29 cellular contexts compared by ENCODE assay signal in the genomic region with DNA sequence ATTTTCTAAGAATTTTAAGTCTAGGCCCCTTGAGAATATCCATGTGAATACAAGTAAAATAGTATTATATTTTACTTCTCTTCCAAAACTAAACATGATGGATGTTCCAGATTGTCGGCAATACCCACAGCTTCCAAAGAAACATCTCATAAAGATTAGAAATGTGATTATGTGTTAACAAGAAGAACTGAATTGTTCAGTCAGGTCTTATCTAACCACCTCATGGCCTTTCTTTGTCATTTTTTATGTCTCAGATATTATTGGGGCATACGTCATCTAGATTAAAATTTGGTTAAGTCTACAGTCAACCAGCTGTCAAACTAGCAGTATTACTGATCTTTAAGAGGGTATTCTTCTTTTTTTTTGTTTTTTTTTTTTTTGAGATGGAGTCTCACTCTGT. TPM values are rescaled to one million over a fixed set of nuclear protein-coding genes. Genes with fewer than 3 reads are reported as not detected.
DNase-seq lines count a peak whose midpoint lies in the region; ATAC-seq and TF ChIP-seq lines count a peak whose summit lies in the region.
"Had no signal": no experiment of that assay in that cellular context is flagged by ENCODE, and none has a peak within 500 bp of the region (broad histone marks: within the 10 kb centered on the region; RNA-seq: fewer than 3 reads in every experiment).

No MANE protein-coding gene starts in this region.

- CTCF ChIA-PET in HEK293 (lab: Yijun Ruan, JAX) (interaction anchor here (0.7 to 4.8 kb wide), 6 partner anchors 52 to 741 kb away, joined by 3 to 32 read pairs (median 4); no protein-coding TSS in a partner anchor), PC-3 (lab: Charles Lee) (no interaction called here)
- CTCF ChIA-PET in activated CD4-positive, alpha-beta T cell treated with anti-CD3 and anti-CD28 coated beads, Interleukin-2, amount 10 ng/mL, durations not matched to agents 7 days and 5 days (lab: Charles Lee) = interaction anchor here (0.6 to 1.5 kb wide), 2 partner anchors 20 to 90 kb away, joined by 4 read pairs; no protein-coding TSS in a partner anchor

- no peak overlapping the region for H3K4me2 ChIP-seq in PC-3 (ENCODE audit: low read length)
- H3K4me2 ChIP-seq in mesenchymal stem cell (ENCODE audit: low read length, poor library complexity, severe bottlenecking) = no peak overlapping the region
- H3K4me2 ChIP-seq: BLaER1 had no signal

- H3K4me3 ChIP-seq in HEK293 (ENCODE audit: low read depth, low read length) (no peak overlapping the region), PC-3 (ENCODE audit: low read length) (no peak overlapping the region), mesenchymal stem cell (ENCODE audit: insufficient read depth in 1 of 2, low read depth in 1 of 2, low read length in 2 of 2) (no peak overlapping the region)
- H3K4me3 ChIP-seq: BLaER1, GM12878 had no signal

- H3K14ac ChIP-seq in mesenchymal stem cell (ENCODE audit: low read length in 2 of 2) = no peak overlapping the region

- H2AFZ ChIP-seq in PC-3 (ENCODE audit: low read length) (no peak overlapping the region), mesenchymal stem cell (ENCODE audit: low read depth, low read length) (no peak overlapping the region)

- ATAC-seq in PC-3 = no peak
- ATAC-seq: GM12878 had no signal

- H2BK120ac ChIP-seq in mesenchymal stem cell (ENCODE audit: low read depth, low read length) = no peak overlapping the region

- H3K4me1 Mint-ChIP-seq in activated CD4-positive, alpha-beta T cell treated with anti-CD3 and anti-CD28 coated beads, Interleukin-2, amount 10 ng/mL, durations not matched to agents 7 days and 5 days = peaks cover 5% of the 10 kb centered on the region
- H3K4me1 Mint-ChIP-seq: CD4-positive, alpha-beta memory T cell; CD4-positive, CD25-positive, alpha-beta regulatory T cell; CD8-positive, alpha-beta memory T cell had no signal

- no peak overlapping the region for H3K4me3 Mint-ChIP-seq in activated CD4-positive, alpha-beta T cell treated with anti-CD3 and anti-CD28 coated beads, Interleukin-2, amount 10 ng/mL, durations not matched to agents 7 days and 5 days
- H3K4me3 Mint-ChIP-seq: CD14-positive monocyte; CD4-positive, alpha-beta memory T cell; CD4-positive, CD25-positive, alpha-beta regulatory T cell; CD8-positive, alpha-beta memory T cell had no signal

- no peak overlapping the region for H4K91ac ChIP-seq in mesenchymal stem cell (ENCODE audit: low read length)

- H2AK5ac ChIP-seq in mesenchymal stem cell (ENCODE audit: low read length, severe bottlenecking) = no peak overlapping the region

- H3K27ac ChIP-seq in HEK293 (ENCODE audit: extremely low read depth, low read depth, low read length) (no peak overlapping the region), PC-3 (ENCODE audit: low read length) (peak overlapping the region; percentile 53), epithelial cell of prostate (peak overlapping the region; percentile 77), mesenchymal stem cell (ENCODE audit: low read length, poor library complexity, severe bottlenecking) (no peak overlapping the region)
- H3K27ac ChIP-seq: BLaER1 had no signal

- no peak overlapping the region for H2BK15ac ChIP-seq in mesenchymal stem cell (ENCODE audit: low read depth, poor library complexity, severe bottlenecking)

- peaks cover 10% of the 10 kb centered on the region for H3K27me3 Mint-ChIP-seq in activated CD4-positive, alpha-beta T cell treated with anti-CD3 and anti-CD28 coated beads, Interleukin-2, amount 10 ng/mL, durations not matched to agents 7 days and 5 days

- DNase-seq in PC-3 (no peak), epithelial cell of prostate (ENCODE audit: low read depth, low spot score) (no peak), mesenchymal stem cell (no peak), activated T-cell treated with anti-CD3 and anti-CD28 coated beads for 4 hours (no peak)
- DNase-seq in activated CD8-positive, alpha-beta memory T cell treated with anti-CD3 and anti-CD28 coated beads, Interleukin-2, amount 50 U/mL, for 4 hours = no peak
- no peak for DNase-seq in stimulated activated CD4-positive, alpha-beta T cell treated with anti-CD3 and anti-CD28 coated beads, Interleukin-12 subunit alpha, Interleukin-12 subunit beta, amount 100 ng/mL, for 4 hours
- DNase-seq in activated CD4-positive, alpha-beta T cell treated with anti-CD3 and anti-CD28 coated beads, Interleukin-2, amount 10 ng/mL, durations not matched to agents 7 days and 5 days = no peak
- DNase-seq: 8988T; ACHN; BE2C; C1 segment of cervical spinal cord; CD4-positive, alpha-beta memory T cell; CD4-positive, CD25-positive, alpha-beta regulatory T cell; CD8-positive, alpha-beta memory T cell; COR-L47; DMS 273 treated with DMSO at 0.1 percent for 48 hours; DMS153; DMS53; DMS79; DND-41; EL; GDM1 had no signal

- no peak overlapping the region for H3K18ac ChIP-seq in mesenchymal stem cell (ENCODE audit: low read depth in 1 of 2, low read length in 2 of 2)

- no peak overlapping the region for H2BK12ac ChIP-seq in mesenchymal stem cell (ENCODE audit: low read length in 2 of 2)

- no peak overlapping the region for H3K23ac ChIP-seq in mesenchymal stem cell (ENCODE audit: low read length in 2 of 2)

- H3K27me3 ChIP-seq in PC-3 (ENCODE audit: low read length) (no peaks in the 10 kb centered on the region), mesenchymal stem cell (ENCODE audit: control insufficient read depth in 1 of 2, insufficient read depth in 1 of 2, low read length in 2 of 2) (no peaks in the 10 kb centered on the region)
- H3K27me3 ChIP-seq: BLaER1 had no signal

- no peak overlapping the region for H3K9ac ChIP-seq in PC-3 (ENCODE audit: low read length)
- peak overlapping the region; percentile 21 for H3K9ac ChIP-seq in mesenchymal stem cell (ENCODE audit: low read length)
- H3K9ac ChIP-seq: BLaER1 had no signal

- H3K36me3 Mint-ChIP-seq in activated CD4-positive, alpha-beta T cell treated with anti-CD3 and anti-CD28 coated beads, Interleukin-2, amount 10 ng/mL, durations not matched to agents 7 days and 5 days (ENCODE audit: low read depth) = no peaks in the 10 kb centered on the region
- H3K36me3 Mint-ChIP-seq: CD14-positive monocyte; CD4-positive, alpha-beta memory T cell; CD4-positive, CD25-positive, alpha-beta regulatory T cell; CD8-positive, alpha-beta memory T cell had no signal

- BruUV-seq in PC-3 (replicated peaks; lab: Mats Ljungman, UMichigan) = no TSS peak

- H3K9me3 Mint-ChIP-seq in activated CD4-positive, alpha-beta T cell treated with anti-CD3 and anti-CD28 coated beads, Interleukin-2, amount 10 ng/mL, durations not matched to agents 7 days and 5 days = no peaks in the 10 kb centered on the region
- H3K9me3 Mint-ChIP-seq: CD14-positive monocyte; CD4-positive, alpha-beta memory T cell; CD4-positive, CD25-positive, alpha-beta regulatory T cell; CD8-positive, alpha-beta memory T cell had no signal

- no CpG with 5 or more reads among the region's 2 CpGs for WGBS in mesenchymal stem cell

- H2BK5ac ChIP-seq in mesenchymal stem cell (ENCODE audit: low read depth, low read length, poor library complexity, severe bottlenecking) = no peak overlapping the region

- H3K9me3 ChIP-seq in HEK293 (ENCODE audit: control insufficient read depth, insufficient read depth, low read depth, low read length) (no peaks in the 10 kb centered on the region), PC-3 (ENCODE audit: low read length) (no peaks in the 10 kb centered on the region), mesenchymal stem cell (ENCODE audit: control insufficient read depth, low read length) (no peaks in the 10 kb centered on the region)
- H3K9me3 ChIP-seq: BE2C, BLaER1 had no signal

- H4K8ac ChIP-seq in mesenchymal stem cell (ENCODE audit: low read length) = no peak overlapping the region

- no peaks in the 10 kb centered on the region for H3K79me2 ChIP-seq in PC-3 (ENCODE audit: low read length)

- H4K20me1 ChIP-seq in PC-3 (ENCODE audit: low read length) = no peaks in the 10 kb centered on the region
- H4K20me1 ChIP-seq: BLaER1 had no signal

- no peaks in the 10 kb centered on the region for H3K9me2 ChIP-seq in PC-3 (replicated peaks; ENCODE audit: low read length)

- H3F3A ChIP-seq in PC-3 (ENCODE audit: low read length, unreplicated experiment) = no peaks in the 10 kb centered on the region

- intact Hi-C loops in PC-3 (cut with micrococcal nuclease) = no loop called here

- H3K4me1 ChIP-seq in HEK293 (ENCODE audit: control insufficient read depth, insufficient read depth, low read length) (no peaks in the 10 kb centered on the region), PC-3 (ENCODE audit: insufficient read depth, low read length) (peaks cover 28% of the 10 kb centered on the region), mesenchymal stem cell (ENCODE audit: control insufficient read depth, insufficient read depth, low read depth, low read length) (peaks cover 2% of the 10 kb centered on the region)
- H3K4me1 ChIP-seq: BE2C, BLaER1 had no signal

- H3K36me3 ChIP-seq in HEK293 (ENCODE audit: control insufficient read depth in 2 of 2, insufficient read depth in 1 of 2, low read length in 2 of 2) (no peaks in the 10 kb centered on the region), PC-3 (ENCODE audit: low read depth, low read length) (peaks cover 12% of the 10 kb centered on the region), mesenchymal stem cell (ENCODE audit: control insufficient read depth in 1 of 2, insufficient read depth in 2 of 2, low read depth in 1 of 2, low read length in 2 of 2) (no peaks in the 10 kb centered on the region)
- H3K36me3 ChIP-seq: BE2C, BLaER1 had no signal

- TF ChIP-seq CTCF in HEK293 (tag by site-specific recombination; IDR thresholded peaks at IDR 0.05) (no peak), PC-3 (conservative IDR thresholded peaks at IDR 0.05; ENCODE audit: low read depth, low read length) (no peak)

- no peaks in the 10 kb centered on the region for H3K79me1 ChIP-seq in mesenchymal stem cell (replicated peaks; ENCODE audit: low read length, poor library complexity, severe bottlenecking)

- POLR2A ChIA-PET in HEK293 (lab: Yijun Ruan, JAX) (no interaction called here), PC-3 (lab: Charles Lee; ENCODE audit: unreplicated experiment) (no interaction called here)
- POLR2A ChIA-PET in activated CD4-positive, alpha-beta T cell treated with anti-CD3 and anti-CD28 coated beads, Interleukin-2, amount 10 ng/mL, durations not matched to agents 7 days and 5 days (lab: Charles Lee) = no interaction called here

- no peak overlapping the region for H3K4ac ChIP-seq in mesenchymal stem cell (ENCODE audit: low read depth in 1 of 2, low read length in 2 of 2)

- H3K27ac Mint-ChIP-seq in activated CD4-positive, alpha-beta T cell treated with anti-CD3 and anti-CD28 coated beads, Interleukin-2, amount 10 ng/mL, durations not matched to agents 7 days and 5 days = no peak overlapping the region
- H3K27ac Mint-ChIP-seq: CD14-positive monocyte; CD4-positive, alpha-beta memory T cell; CD4-positive, CD25-positive, alpha-beta regulatory T cell; CD8-positive, alpha-beta memory T cell had no signal

RNA-seq across cellular contexts. Expression of a gene that starts 10.0 kb away (rescaled TPM):
- 70.7 and 98.0 TPM in 2 replicates for total RNA-seq in PC-3 (2014; rRNA removed)
- not detected for polyA plus RNA-seq in mesenchymal stem cell (2013, experiment 1 of 2)
- polyA plus RNA-seq in mesenchymal stem cell (2013, experiment 2 of 2) = not detected
- total RNA-seq in activated CD4-positive, alpha-beta T cell treated with anti-CD3 and anti-CD28 coated beads, Interleukin-2, amount 10 ng/mL, durations not matched to agents 7 days and 5 days = under 1 TPM; 0.23 to 0.67 TPM
- total RNA-seq: A673; CD8-positive, alpha-beta memory T cell; G401 had no signal
- polyA plus RNA-seq: AG04450; CD14-positive monocyte; CD4-positive, alpha-beta memory T cell; CD4-positive, CD25-positive, alpha-beta regulatory T cell; CD8-positive, alpha-beta memory T cell had no signal

RNA-seq across cellular contexts. Expression of a gene that starts 46.7 kb away (rescaled TPM):
- total RNA-seq in PC-3 (2014; rRNA removed) = 1.3 and 2.2 TPM in 2 replicates
- polyA plus RNA-seq in mesenchymal stem cell (2013, experiment 1 of 2) = 3.8 TPM
- polyA plus RNA-seq in mesenchymal stem cell (2013, experiment 2 of 2) = 4.0 TPM
- total RNA-seq in activated CD4-positive, alpha-beta T cell treated with anti-CD3 and anti-CD28 coated beads, Interleukin-2, amount 10 ng/mL, durations not matched to agents 7 days and 5 days = not detected
- total RNA-seq: CD4-positive, alpha-beta memory T cell; CD8-positive, alpha-beta memory T cell; G401; GM12878 had no signal
- polyA plus RNA-seq: CD4-positive, alpha-beta memory T cell; CD4-positive, CD25-positive, alpha-beta regulatory T cell; CD8-positive, alpha-beta memory T cell; GM12878 had no signal

Comparison
In these comparisons a context has a peak if more than half of its experiments do, and no peak if none do; other contexts are left out.
1. H3K27ac ChIP-seq: peak in PC-3 (single experiment) and epithelial cell of prostate (single experiment); none in HEK293 (single experiment) and mesenchymal stem cell (single experiment).
2. RNA of a gene that starts 10.0 kb away (total RNA-seq): 70.7 to 98.0 TPM in PC-3; 0.23 to 0.67 TPM in activated CD4-positive, alpha-beta T cell treated with anti-CD3 and anti-CD28 coated beads, Interleukin-2, amount 10 ng/mL, durations not matched to agents 7 days and 5 days; every median in the first group is over 10 times any median in the second.